Comparison of ENCODE assay signal across 8 cellular contexts in genomic region chr17:42116705-42117396, GRCh38. TPM values are rescaled to one million over a fixed set of nuclear protein-coding genes. Genes with fewer than 3 reads are reported as not detected.
DNase-seq lines count a peak whose midpoint lies in the region; ATAC-seq and TF ChIP-seq lines count a peak whose summit lies in the region.

No MANE protein-coding gene starts in this region.

- H3K27me3 Mint-ChIP-seq in natural killer cell treated with Interleukin-12 subunit alpha and Interleukin-12 subunit beta and Interleukin-15 and Interleukin-18, amount 100 ng/mL, for 72 hours: no peaks in the 10 kb centered on the region
- no peaks in the 10 kb centered on the region for H3K27me3 Mint-ChIP-seq in stimulated activated naive B cell treated with anti-CD40 and anti-IgM and Interleukin-4, amounts not matched to agents 10 μg/mL and 1 μg/mL and 100 μg/mL, for 72 hours

- H3K27ac Mint-ChIP-seq in natural killer cell treated with Interleukin-12 subunit alpha and Interleukin-12 subunit beta and Interleukin-15 and Interleukin-18, amount 100 ng/mL, for 72 hours: peak overlapping the region in 1 of 2 donors; percentile 76
- peak overlapping the region; percentile 43 for H3K27ac Mint-ChIP-seq in stimulated activated naive B cell treated with anti-CD40 and anti-IgM and Interleukin-4, amounts not matched to agents 10 μg/mL and 1 μg/mL and 100 μg/mL, for 72 hours

- no peaks in the 10 kb centered on the region for H3K9me3 Mint-ChIP-seq in natural killer cell treated with Interleukin-12 subunit alpha and Interleukin-12 subunit beta and Interleukin-15 and Interleukin-18, amount 100 ng/mL, for 72 hours
- H3K9me3 Mint-ChIP-seq in stimulated activated naive B cell treated with anti-CD40 and anti-IgM and Interleukin-4, amounts not matched to agents 10 μg/mL and 1 μg/mL and 100 μg/mL, for 72 hours: no peaks in the 10 kb centered on the region

- H3K4me3 Mint-ChIP-seq in natural killer cell treated with Interleukin-12 subunit alpha and Interleukin-12 subunit beta and Interleukin-15 and Interleukin-18, amount 100 ng/mL, for 72 hours: no peak overlapping the region
- no peak overlapping the region for H3K4me3 Mint-ChIP-seq in stimulated activated naive B cell treated with anti-CD40 and anti-IgM and Interleukin-4, amounts not matched to agents 10 μg/mL and 1 μg/mL and 100 μg/mL, for 72 hours

- no peak overlapping the region for H3K27ac ChIP-seq in esophagus muscularis mucosa (replicated peaks in 1 of 4)

- DNase-seq in DMS 273 treated with DMSO at 0.1 percent for 48 hours (lab: John Stamatoyannopoulos, UW): peak; percentile 70
- DNase-seq in LHCN-M2 (ENCODE audit: low read depth): peak; percentile 76
- peak; percentile 66 for DNase-seq in activated T-cell treated with anti-CD3 and anti-CD28 coated beads for 48 hours (ENCODE audit: low read depth)
- peak; percentile 96 for DNase-seq in esophagus muscularis mucosa (ENCODE audit: extremely low spot score)
- peak; percentile 84 for DNase-seq in natural killer cell treated with Interleukin-12 subunit alpha and Interleukin-12 subunit beta and Interleukin-15 and Interleukin-18, amount 100 ng/mL, for 72 hours (ENCODE audit: low spot score)
- peak; percentile 73 for DNase-seq in stimulated activated naive B cell treated with anti-CD40 and anti-IgM and Interleukin-4, amounts not matched to agents 10 μg/mL and 1 μg/mL and 100 μg/mL, for 72 hours

- peak; percentile 77 to 88 (median 85) for TF ChIP-seq CTCF in esophagus muscularis mucosa (IDR thresholded peaks at IDR 0.05)

- peaks cover 29 to 35% of the 10 kb centered on the region in 2 donors for H3K4me1 Mint-ChIP-seq in natural killer cell treated with Interleukin-12 subunit alpha and Interleukin-12 subunit beta and Interleukin-15 and Interleukin-18, amount 100 ng/mL, for 72 hours (ENCODE audit: low read depth in 2 of 2)
- H3K4me1 Mint-ChIP-seq in stimulated activated naive B cell treated with anti-CD40 and anti-IgM and Interleukin-4, amounts not matched to agents 10 μg/mL and 1 μg/mL and 100 μg/mL, for 72 hours: peaks cover 42 to 65% of the 10 kb centered on the region in 2 donors

- intact Hi-C loops in esophagus muscularis mucosa (cut with DNase I): loop anchor here (2.0 to 5.0 kb wide), 3 partner anchors 50 to 150 kb away; partner anchors contain the start of gene CNP

- H3K27me3 ChIP-seq in esophagus muscularis mucosa: no peaks in the 10 kb centered on the region

- H3K36me3 ChIP-seq in esophagus muscularis mucosa: peaks cover 0 to 60% (median 42%) of the 10 kb centered on the region in 4 donors

- H3K9me3 ChIP-seq in esophagus muscularis mucosa: no peaks in the 10 kb centered on the region

- TF ChIP-seq POLR2A in esophagus muscularis mucosa (IDR thresholded peaks at IDR 0.05; ENCODE audit: low read depth): no peak

- no peak for TF ChIP-seq EP300 in esophagus muscularis mucosa (IDR thresholded peaks at IDR 0.05)

- H3K4me1 ChIP-seq in esophagus muscularis mucosa: peaks cover 28 to 56% (median 44%) of the 10 kb centered on the region in 4 donors

- no peak overlapping the region for H3K4me3 ChIP-seq in esophagus muscularis mucosa

- WGBS in esophagus muscularis mucosa: 31% methylated on average over 17 of the region's 18 CpGs

- no peaks in the 10 kb centered on the region for H3K36me3 Mint-ChIP-seq in natural killer cell treated with Interleukin-12 subunit alpha and Interleukin-12 subunit beta and Interleukin-15 and Interleukin-18, amount 100 ng/mL, for 72 hours
- peaks cover 44 to 60% of the 10 kb centered on the region in 2 donors for H3K36me3 Mint-ChIP-seq in stimulated activated naive B cell treated with anti-CD40 and anti-IgM and Interleukin-4, amounts not matched to agents 10 μg/mL and 1 μg/mL and 100 μg/mL, for 72 hours

- peak; percentile 41 to 46 for ATAC-seq in natural killer cell treated with Interleukin-12 subunit alpha and Interleukin-12 subunit beta and Interleukin-15 and Interleukin-18, amount 100 ng/mL, for 72 hours
- ATAC-seq in stimulated activated naive B cell treated with anti-CD40 and anti-IgM and Interleukin-4, amounts not matched to agents 10 μg/mL and 1 μg/mL and 100 μg/mL, for 72 hours (replicated peaks): peak; percentile 40 to 50
- ATAC-seq in GM21423 (IDR thresholded peaks at IDR 0.05; ENCODE audit: unreplicated experiment): no peak

TF ChIP-seq in PFSK-1, 5 proteins besides CTCF, POLR2A, EP300 and RAD21:
- TF ChIP-seq FOXP2 (optimal IDR thresholded peaks at IDR 0.05; ENCODE audit: borderline replicate concordance, extremely low read depth, extremely low read length, insufficient read depth) (peak; percentile 52), REST (IDR thresholded peaks at IDR 0.05; ENCODE audit: insufficient read depth in 1 of 2, low read depth in 2 of 2, low read length in 2 of 2) (no peak), POLR2AphosphoS5 (IDR thresholded peaks at IDR 0.05; ENCODE audit: low read depth, low read length) (no peak)

RNA-seq across cellular contexts. Expression of gene KAT2A, which starts 4.3 kb away (rescaled TPM):
- total RNA-seq in LHCN-M2 (2014; rRNA removed) (14.5 and 22.2 TPM in 2 replicates), esophagus muscularis mucosa (10 to 100 TPM; 13.8 to 31.1 (median 21.8) TPM)
- polyA plus RNA-seq in LHCN-M2 (2012): 12.4 TPM
- polyA plus RNA-seq in PFSK-1 (2012; ENCODE audit: insufficient read length, low read depth): 91.2 TPM
- total RNA-seq in natural killer cell treated with Interleukin-12 subunit alpha and Interleukin-12 subunit beta and Interleukin-15 and Interleukin-18, amount 100 ng/mL, for 72 hours: 10 to 100 TPM; 16.5 to 56.5 TPM

RNA-seq across cellular contexts. Expression of gene DHX58, which starts 4.3 kb away (rescaled TPM):
- total RNA-seq in LHCN-M2 (2014; rRNA removed) (5.3 and 8.0 TPM in 2 replicates), esophagus muscularis mucosa (10 to 100 TPM in 3 of 4 donors, 1 to 10 TPM in 1; 9.6 to 11.7 (median 11.3) TPM)
- 5.7 TPM for polyA plus RNA-seq in LHCN-M2 (2012)
- 1.6 TPM for polyA plus RNA-seq in PFSK-1 (2012; ENCODE audit: insufficient read length, low read depth)
- 1 to 10 TPM; 7.0 to 7.6 TPM for total RNA-seq in natural killer cell treated with Interleukin-12 subunit alpha and Interleukin-12 subunit beta and Interleukin-15 and Interleukin-18, amount 100 ng/mL, for 72 hours

RNA-seq across cellular contexts. Expression of gene HSPB9, which starts 5.8 kb away (rescaled TPM):
- total RNA-seq in LHCN-M2 (2014; rRNA removed) (not detected in 2 replicates), esophagus muscularis mucosa (under 1 TPM in 2 of 4 donors, not detected in 2; 0.26 to 0.42 TPM)
- 0.13 TPM for polyA plus RNA-seq in LHCN-M2 (2012)
- polyA plus RNA-seq in PFSK-1 (2012; ENCODE audit: insufficient read length, low read depth): 0.61 TPM
- total RNA-seq in natural killer cell treated with Interleukin-12 subunit alpha and Interleukin-12 subunit beta and Interleukin-15 and Interleukin-18, amount 100 ng/mL, for 72 hours: not detected

RNA-seq across cellular contexts. Expression of gene ZNF385C, which starts 18.6 kb away (rescaled TPM):
- total RNA-seq in LHCN-M2 (2014; rRNA removed) (not detected in 2 replicates), esophagus muscularis mucosa (under 1 TPM in 2 of 4 donors, not detected in 2; 0.39 to 0.42 TPM)
- polyA plus RNA-seq in LHCN-M2 (2012): 0.09 TPM
- 0.97 TPM for polyA plus RNA-seq in PFSK-1 (2012; ENCODE audit: insufficient read length, low read depth)
- not detected for total RNA-seq in natural killer cell treated with Interleukin-12 subunit alpha and Interleukin-12 subunit beta and Interleukin-15 and Interleukin-18, amount 100 ng/mL, for 72 hours

RNA-seq across cellular contexts. Expression of gene RAB5C, which starts 37.9 kb away (rescaled TPM):
- total RNA-seq in LHCN-M2 (2014; rRNA removed) (111 and 139 TPM in 2 replicates), esophagus muscularis mucosa (100 to 1,000 TPM; 102 to 140 (median 128) TPM)
- 210 TPM for polyA plus RNA-seq in LHCN-M2 (2012)
- polyA plus RNA-seq in PFSK-1 (2012; ENCODE audit: insufficient read length, low read depth): 346 TPM
- total RNA-seq in natural killer cell treated with Interleukin-12 subunit alpha and Interleukin-12 subunit beta and Interleukin-15 and Interleukin-18, amount 100 ng/mL, for 72 hours: 10 to 100 TPM; 67.4 to 73.7 TPM
